ENCODE assay signal across 1 cellular context in genomic region chr1:234970731-234971476, GRCh38.
TF ChIP-seq lines count a peak whose summit lies in the region.

No MANE protein-coding gene starts in this region.

TF ChIP-seq in K562, 482 proteins besides CTCF, POLR2A, EP300 and RAD21 (continued from another document):
- no peak for TF ChIP-seq TFE3 (CRISPR knock-in tag; IDR thresholded peaks at IDR 0.05)
- TF ChIP-seq EHMT2 (IDR thresholded peaks at IDR 0.05) = no peak
- no peak for TF ChIP-seq HNRNPL (IDR thresholded peaks at IDR 0.05; ENCODE audit: low read depth, low read length)
- TF ChIP-seq, protein P1, sequence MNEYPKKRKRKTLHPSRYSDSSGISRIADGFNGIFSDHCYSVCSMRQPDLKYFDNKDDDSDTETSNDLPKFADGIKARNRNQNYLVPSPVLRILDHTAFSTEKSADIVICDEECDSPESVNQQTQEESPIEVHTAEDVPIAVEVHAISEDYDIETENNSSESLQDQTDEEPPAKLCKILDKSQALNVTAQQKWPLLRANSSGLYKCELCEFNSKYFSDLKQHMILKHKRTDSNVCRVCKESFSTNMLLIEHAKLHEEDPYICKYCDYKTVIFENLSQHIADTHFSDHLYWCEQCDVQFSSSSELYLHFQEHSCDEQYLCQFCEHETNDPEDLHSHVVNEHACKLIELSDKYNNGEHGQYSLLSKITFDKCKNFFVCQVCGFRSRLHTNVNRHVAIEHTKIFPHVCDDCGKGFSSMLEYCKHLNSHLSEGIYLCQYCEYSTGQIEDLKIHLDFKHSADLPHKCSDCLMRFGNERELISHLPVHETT (CRISPR knock-in tag; conservative IDR thresholded peaks at IDR 0.05 in 1 of 2, IDR thresholded peaks at IDR 0.05 in 1 of 2) = peak in 1 of 2 experiments; percentile 23; a peak in 1 of 4 replicates
